Comparison of ENCODE assay signal across 8 cellular contexts in genomic region chr2:15577071-15577706, GRCh38. TPM values are rescaled to one million over a fixed set of nuclear protein-coding genes. Genes with fewer than 3 reads are reported as not detected.
DNase-seq lines count a peak whose midpoint lies in the region; ATAC-seq and TF ChIP-seq lines count a peak whose summit lies in the region.

No MANE protein-coding gene starts in this region.

- H3K36me3 ChIP-seq in CD4-positive, alpha-beta memory T cell (ENCODE audit: insufficient read depth, low read length): no peaks in the 10 kb centered on the region
- no peaks in the 10 kb centered on the region for H3K36me3 ChIP-seq in colonic mucosa

- TF ChIP-seq CTCF in colonic mucosa (IDR thresholded peaks at IDR 0.05) (peak; percentile 74), lower leg skin (IDR thresholded peaks at IDR 0.05) (no peak)

- H3K27ac ChIP-seq in CD4-positive, alpha-beta memory T cell (ENCODE audit: low read depth, low read length): no peak overlapping the region
- H3K27ac ChIP-seq in colonic mucosa: no peak overlapping the region

- peak; percentile 94 for ATAC-seq in GM19395 (IDR thresholded peaks at IDR 0.05; ENCODE audit: unreplicated experiment)
- peak; percentile 95 for ATAC-seq in HG03439 (IDR thresholded peaks at IDR 0.05; ENCODE audit: unreplicated experiment)

- WGBS in lower leg skin, 2 donors: 4 to 10% methylated on average over 6 of the region's 6 CpGs

- H3K9me3 Mint-ChIP-seq in CD4-positive, alpha-beta memory T cell: no peaks in the 10 kb centered on the region

- no peak overlapping the region for H3K9ac ChIP-seq in colonic mucosa (ENCODE audit: low read depth in 2 of 2, low read length in 2 of 2)

- peak; percentile 74 to 85 (median 77) for DNase-seq in CD4-positive, alpha-beta memory T cell
- DNase-seq in NCI-H510A (lab: John Stamatoyannopoulos, UW) (peak; percentile 72), colonic mucosa (peak; percentile 93), lower leg skin (ENCODE audit: low spot score in 2 of 2) (peak; percentile 83 to 95)
- peak; percentile 89 to 95 for DNase-seq in activated CD4-positive, alpha-beta T cell treated with anti-CD3 and anti-CD28 coated beads for 24 hours (ENCODE audit: low read depth in 2 of 2)
- peak; percentile 91 for DNase-seq in stimulated activated CD8-positive, alpha-beta memory T cell treated with anti-CD3 and anti-CD28 coated beads, Interleukin-15, amount 100 ng/mL, for 1 hour (ENCODE audit: low read depth)

- H3K27me3 ChIP-seq in CD4-positive, alpha-beta memory T cell (ENCODE audit: insufficient read depth, low read length): no peaks in the 10 kb centered on the region
- H3K27me3 ChIP-seq in colonic mucosa: no peaks in the 10 kb centered on the region

- no peaks in the 10 kb centered on the region for H3K9me3 ChIP-seq in CD4-positive, alpha-beta memory T cell (ENCODE audit: control insufficient read depth in 1 of 2, low read length in 2 of 2)
- H3K9me3 ChIP-seq in colonic mucosa: no peaks in the 10 kb centered on the region

- H3K4me3 ChIP-seq in CD4-positive, alpha-beta memory T cell (ENCODE audit: low read length in 2 of 2): no peak overlapping the region
- H3K4me3 ChIP-seq in colonic mucosa (no peak overlapping the region), lower leg skin (ENCODE audit: low read depth, poor library complexity, severe bottlenecking) (no peak overlapping the region)

- no peaks in the 10 kb centered on the region for H3K4me1 ChIP-seq in CD4-positive, alpha-beta memory T cell (ENCODE audit: insufficient read depth, low read length)
- no peaks in the 10 kb centered on the region for H3K4me1 ChIP-seq in colonic mucosa

- no peaks in the 10 kb centered on the region for H3K4me1 Mint-ChIP-seq in CD4-positive, alpha-beta memory T cell

- H3K4me3 Mint-ChIP-seq in CD4-positive, alpha-beta memory T cell: no peak overlapping the region

- H3K27me3 Mint-ChIP-seq in CD4-positive, alpha-beta memory T cell: peaks cover 0 to 1% of the 10 kb centered on the region in 2 donors

- H3K27ac Mint-ChIP-seq in CD4-positive, alpha-beta memory T cell: no peak overlapping the region

- no peaks in the 10 kb centered on the region for H3K36me3 Mint-ChIP-seq in CD4-positive, alpha-beta memory T cell

- intact Hi-C loops in CD4-positive, alpha-beta memory T cell (cut with micrococcal nuclease): loop anchor here (1.0 kb wide), 1 partner anchor 16 kb away; the partner anchor contains the start of gene NBAS
- intact Hi-C loops in colonic mucosa (cut with DNase I) (no loop called here), lower leg skin (cut with DNase I; ENCODE audit: low total_unique reads) (no loop called here)

- CTCF ChIA-PET in CD4-positive, alpha-beta memory T cell (lab: Charles Lee; ENCODE audit: partially characterized antibody): interaction anchor here (0.6 to 4.0 kb wide), 30 partner anchors 9 to 674 kb away, joined by 3 to 61 read pairs (median 4); partner anchors contain the start of genes DDX1 and NBAS

- POLR2A ChIA-PET in CD4-positive, alpha-beta memory T cell (lab: Charles Lee; ENCODE audit: partially characterized antibody): interaction anchor here (1.6 kb wide), 2 partner anchors 15 kb away, joined by 4 to 8 read pairs; partner anchors contain the start of genes DDX1 and NBAS

- TF ChIP-seq POLR2A in lower leg skin (IDR thresholded peaks at IDR 0.05): no peak

RNA-seq across cellular contexts. Expression of gene DDX1, which starts 14.5 kb away (rescaled TPM):
- total RNA-seq in CD4-positive, alpha-beta memory T cell: 10 to 100 TPM; 58.3 to 61.7 TPM
- 10 to 100 TPM; 53.3 to 55.9 TPM for polyA plus RNA-seq in CD4-positive, alpha-beta memory T cell
- 10 to 100 TPM; 71.6 to 91.3 TPM for total RNA-seq in colonic mucosa
- total RNA-seq in lower leg skin: 10 to 100 TPM; 38.8 to 55.5 (median 44.4) TPM

RNA-seq across cellular contexts. Expression of gene NBAS, which starts 16.1 kb away (rescaled TPM):
- 10 to 100 TPM; 34.9 to 37.0 TPM for total RNA-seq in CD4-positive, alpha-beta memory T cell
- 10 to 100 TPM; 16.1 to 19.3 TPM for polyA plus RNA-seq in CD4-positive, alpha-beta memory T cell
- 10 to 100 TPM; 34.4 to 38.9 TPM for total RNA-seq in colonic mucosa
- total RNA-seq in lower leg skin: 10 to 100 TPM; 26.6 to 40.2 (median 38.3) TPM
